ENCODE assay signal across 33 cellular contexts in the genomic region with DNA sequence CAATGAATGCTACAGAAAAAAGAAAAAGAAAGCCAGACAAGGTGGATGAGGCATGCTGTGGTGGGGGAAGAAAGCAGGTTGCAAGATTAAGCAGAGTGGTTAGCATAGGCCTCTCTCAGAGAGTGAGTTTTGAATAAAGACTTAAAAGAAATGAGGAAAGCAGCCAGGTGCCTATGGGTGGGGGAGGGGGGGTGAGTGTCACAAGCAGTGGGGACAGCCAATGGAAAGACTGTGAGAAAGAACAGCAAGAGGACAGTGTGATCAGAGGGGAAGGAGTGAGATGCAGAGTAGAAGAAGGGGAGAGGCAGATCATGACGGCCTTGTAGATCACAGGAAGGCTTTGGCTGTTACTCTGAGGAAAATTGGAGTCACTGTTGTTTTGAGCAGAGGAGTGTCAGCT.
"Had no signal": no experiment of that assay in that cellular context is flagged by ENCODE, and none has a peak within 500 bp of the region (broad histone marks: within the 10 kb centered on the region; RNA-seq: fewer than 3 reads in every experiment).

No MANE protein-coding gene starts in this region.

- H3K27ac Mint-ChIP-seq: activated CD4-positive, alpha-beta memory T cell treated with anti-CD3 and anti-CD28 coated beads for 36 hours; activated CD4-positive, alpha-beta T cell treated with anti-CD3 and anti-CD28 coated beads for 36 hours; activated CD4-positive, alpha-beta T cell treated with anti-CD3 and anti-CD28 coated beads, Interleukin-2, amount 10 ng/mL, durations not matched to agents 24 days and 14 days; activated CD8-positive, alpha-beta memory T cell treated with anti-CD3 and anti-CD28 coated beads, Interleukin-2, amount 10 ng/mL, durations not matched to agents 7 days and 5 days; activated CD8-positive, alpha-beta T cell treated with anti-CD3 and anti-CD28 coated beads, Interleukin-2, amount 10 ng/mL, durations not matched to agents 7 days and 5 days; activated naive CD8-positive, alpha-beta T cell; activated T-cell treated with anti-CD3 and anti-CD28 coated beads, Interleukin-2, amount 50 U/mL, for 72 hours; effector memory CD8-positive, alpha-beta T cell; T-helper 17 cell; T-helper 2 cell treated with Interferon-gamma antibody and Interleukin-4, amounts not matched to agents 5 μg/mL and 100 μg/mL, for 36 hours had no signal

- H3K27ac ChIP-seq: body of pancreas, epithelial cell of prostate, esophagus squamous epithelium, gastroesophageal sphincter, heart right ventricle, VCaP had no signal

- H3K4me1 ChIP-seq: body of pancreas, esophagus squamous epithelium, gastroesophageal sphincter, heart right ventricle had no signal

- H3K4me3 ChIP-seq: body of pancreas, esophagus squamous epithelium, gastroesophageal sphincter, heart right ventricle had no signal

- H3K27me3 Mint-ChIP-seq: activated CD4-positive, alpha-beta memory T cell treated with anti-CD3 and anti-CD28 coated beads for 36 hours; activated CD4-positive, alpha-beta T cell treated with anti-CD3 and anti-CD28 coated beads for 36 hours; activated CD4-positive, alpha-beta T cell treated with anti-CD3 and anti-CD28 coated beads, Interleukin-2, amount 10 ng/mL, durations not matched to agents 24 days and 14 days; activated CD8-positive, alpha-beta memory T cell treated with anti-CD3 and anti-CD28 coated beads, Interleukin-2, amount 10 ng/mL, durations not matched to agents 7 days and 5 days; activated naive CD8-positive, alpha-beta T cell; effector memory CD8-positive, alpha-beta T cell; T-helper 17 cell had no signal

- H3K4me1 Mint-ChIP-seq: activated CD4-positive, alpha-beta T cell treated with anti-CD3 and anti-CD28 coated beads for 36 hours; activated CD4-positive, alpha-beta T cell treated with anti-CD3 and anti-CD28 coated beads, Interleukin-2, amount 10 ng/mL, durations not matched to agents 24 days and 14 days; activated CD8-positive, alpha-beta memory T cell treated with anti-CD3 and anti-CD28 coated beads, Interleukin-2, amount 10 ng/mL, durations not matched to agents 7 days and 5 days; T-helper 17 cell had no signal

- FAIRE-seq: colon, endometrium, endothelial cell of umbilical vein had no signal

- H3K9me3 Mint-ChIP-seq: activated CD4-positive, alpha-beta memory T cell treated with anti-CD3 and anti-CD28 coated beads for 36 hours; activated CD4-positive, alpha-beta T cell treated with anti-CD3 and anti-CD28 coated beads, Interleukin-2, amount 10 ng/mL, durations not matched to agents 24 days and 14 days; effector memory CD8-positive, alpha-beta T cell; T-helper 2 cell treated with Interferon-gamma antibody and Interleukin-4, amounts not matched to agents 5 μg/mL and 100 μg/mL, for 36 hours had no signal

- ATAC-seq: activated CD4-positive, alpha-beta T cell treated with anti-CD3 and anti-CD28 coated beads for 36 hours; activated CD8-positive, alpha-beta memory T cell treated with anti-CD3 and anti-CD28 coated beads, Interleukin-2, amount 10 ng/mL, durations not matched to agents 7 days and 5 days; activated CD8-positive, alpha-beta T cell treated with anti-CD3 and anti-CD28 coated beads, Interleukin-2, amount 10 ng/mL, durations not matched to agents 7 days and 5 days; activated T-cell treated with anti-CD3 and anti-CD28 coated beads, Interleukin-2, amount 50 U/mL, for 72 hours; body of pancreas; effector memory CD8-positive, alpha-beta T cell; gastroesophageal sphincter; heart right ventricle; T-helper 17 cell had no signal

- H3K36me3 Mint-ChIP-seq: activated CD4-positive, alpha-beta memory T cell treated with anti-CD3 and anti-CD28 coated beads for 36 hours; activated CD8-positive, alpha-beta memory T cell treated with anti-CD3 and anti-CD28 coated beads, Interleukin-2, amount 10 ng/mL, durations not matched to agents 7 days and 5 days; activated naive CD8-positive, alpha-beta T cell had no signal

- H3K9me3 ChIP-seq: body of pancreas, esophagus squamous epithelium, gastroesophageal sphincter, heart right ventricle had no signal

- H3K36me3 ChIP-seq: esophagus squamous epithelium, gastroesophageal sphincter, heart right ventricle had no signal

- H3K4me3 Mint-ChIP-seq: activated CD4-positive, alpha-beta memory T cell treated with anti-CD3 and anti-CD28 coated beads for 36 hours; activated CD4-positive, alpha-beta T cell treated with anti-CD3 and anti-CD28 coated beads for 36 hours; activated CD4-positive, alpha-beta T cell treated with anti-CD3 and anti-CD28 coated beads, Interleukin-2, amount 10 ng/mL, durations not matched to agents 24 days and 14 days; activated CD8-positive, alpha-beta memory T cell treated with anti-CD3 and anti-CD28 coated beads, Interleukin-2, amount 10 ng/mL, durations not matched to agents 7 days and 5 days; activated CD8-positive, alpha-beta T cell treated with anti-CD3 and anti-CD28 coated beads, Interleukin-2, amount 10 ng/mL, durations not matched to agents 7 days and 5 days; activated naive CD8-positive, alpha-beta T cell; activated T-cell treated with anti-CD3 and anti-CD28 coated beads, Interleukin-2, amount 50 U/mL, for 72 hours; effector memory CD8-positive, alpha-beta T cell; T-helper 17 cell; T-helper 2 cell treated with Interferon-gamma antibody and Interleukin-4, amounts not matched to agents 5 μg/mL and 100 μg/mL, for 36 hours had no signal

- DNase-seq: activated CD4-positive, alpha-beta memory T cell treated with anti-CD3 and anti-CD28 coated beads for 36 hours; activated CD4-positive, alpha-beta T cell treated with anti-CD3 and anti-CD28 coated beads for 36 hours; activated CD4-positive, alpha-beta T cell treated with anti-CD3 and anti-CD28 coated beads, Interleukin-2, amount 10 ng/mL, durations not matched to agents 24 days and 14 days; activated CD4-positive, CD25-positive, alpha-beta regulatory T cell; activated CD4-positive, CD25-positive, alpha-beta regulatory T cell treated with anti-CD3 and anti-CD28 coated beads, Interleukin-2, amount 50 U/mL, for 72 hours; activated CD8-positive, alpha-beta memory T cell treated with anti-CD3 and anti-CD28 coated beads, Interleukin-2, amount 10 ng/mL, durations not matched to agents 7 days and 5 days; activated CD8-positive, alpha-beta memory T cell treated with anti-CD3 and anti-CD28 coated beads, Interleukin-2, amount 50 U/mL, for 4 hours; activated CD8-positive, alpha-beta T cell treated with anti-CD3 and anti-CD28 coated beads, Interleukin-2, amount 10 ng/mL, durations not matched to agents 7 days and 5 days; activated gamma-delta T cell; activated naive CD4-positive, alpha-beta T cell; activated naive CD4-positive, alpha-beta T cell treated with anti-CD3 and anti-CD28 coated beads, Interleukin-2, amount 50 U/mL, for 16 hours; activated T-cell treated with anti-CD3 and anti-CD28 coated beads, Interleukin-2, amount 50 U/mL, for 1 hour; activated T-cell treated with anti-CD3 and anti-CD28 coated beads, Interleukin-2, amount 50 U/mL, for 72 hours; amniotic stem cell; body of pancreas; cortex of kidney; dermis blood vessel endothelial cell; effector CD4-positive, alpha-beta T cell; effector memory CD8-positive, alpha-beta T cell; esophagus squamous epithelium; foreskin melanocyte; heart right ventricle; T-helper 1 cell; T-helper 17 cell; T1000 had no signal

- H3K27me3 ChIP-seq: body of pancreas, esophagus squamous epithelium, gastroesophageal sphincter, heart right ventricle had no signal
